In the genomic region with DNA sequence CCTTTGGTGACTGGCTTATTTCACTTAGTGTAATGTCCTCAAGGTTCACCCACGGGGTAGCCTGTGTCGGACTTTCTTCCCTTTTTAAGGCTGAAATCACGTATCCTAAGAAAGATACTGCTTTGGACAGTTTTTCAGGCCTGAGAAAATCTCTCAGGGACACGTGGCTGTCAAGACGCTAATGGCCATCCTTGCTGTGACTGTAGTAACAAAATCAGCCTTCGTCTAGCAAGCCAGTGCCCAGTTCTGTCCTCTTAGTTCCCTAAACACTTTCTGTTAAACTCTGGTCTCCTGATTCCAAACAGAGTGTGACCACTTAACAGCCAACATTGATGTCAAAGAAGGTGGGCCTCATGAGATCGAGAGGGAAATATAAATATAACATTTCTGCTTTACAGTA, we compare ENCODE assay signal across 19 cellular contexts.
A peak's percentile ranks its signal among the peaks of the same experiment; 100 is the strongest.
DNase-seq lines count a peak whose midpoint lies in the region; ATAC-seq, FAIRE-seq and TF ChIP-seq lines count a peak whose summit lies in the region.
"Had no signal": no experiment of that assay in that cellular context is flagged by ENCODE, and none has a peak within 500 bp of the region (broad histone marks: within the 10 kb centered on the region; RNA-seq: fewer than 3 reads in every experiment).

No MANE protein-coding gene starts in this region.

- 85% methylated on average over 5 of the region's 7 CpGs; no CpG with 5 or more reads in 1 of the 2 experiments for WGBS in IMR-90 (ENCODE audit: extremely low coverage in 2 of 2, insufficient read length in 1 of 2), 2 experiments
- WGBS in smooth muscle cell (ENCODE audit: low lambda C conversion rate) = 91% methylated on average over 7 of the region's 7 CpGs

- no peaks in the 10 kb centered on the region for H3K9me1 ChIP-seq in IMR-90 (ENCODE audit: insufficient read depth, low read length)

- no peak overlapping the region for H2BK5ac ChIP-seq in IMR-90 (ENCODE audit: low read depth, low read length, poor library complexity, severe bottlenecking)

- no peaks in the 10 kb centered on the region for H3K9me3 ChIP-seq in IMR-90 (ENCODE audit: control insufficient read depth, insufficient read depth, low read length)
- H3K9me3 ChIP-seq in smooth muscle cell (replicated peaks; ENCODE audit: low read depth) = no peaks in the 10 kb centered on the region
- H3K9me3 ChIP-seq: A549, Caco-2, HAP-1 had no signal

- H2AK9ac ChIP-seq in IMR-90 (replicated peaks; ENCODE audit: low read depth, low read length, poor library complexity) = no peak overlapping the region

- H2BK15ac ChIP-seq in IMR-90 (ENCODE audit: low read depth, low read length) = 0 out of 3 replicates have a peak overlapping the region, but pooled peaks have one; percentile 18

- DNase-seq in Ammon's horn (ENCODE audit: low spot score) = peak; percentile 35
- DNase-seq in IMR-90 = no peak
- peak; percentile 54 for DNase-seq in pons (ENCODE audit: low spot score)
- DNase-seq in GM12891 (ENCODE audit: insufficient read length, low spot score) = no peak
- DNase-seq in smooth muscle cell (lab: John Stamatoyannopoulos, UW; ENCODE audit: unreplicated experiment) = no peak
- no peak for DNase-seq in RPMI8226
- DNase-seq: AML-193; C1 segment of cervical spinal cord; Caco-2; CD4-positive, CD25-positive, alpha-beta regulatory T cell had no signal

- H3K4me3 ChIP-seq in IMR-90 (ENCODE audit: insufficient read depth, low read depth, low read length) = no peak overlapping the region
- no peak overlapping the region for H3K4me3 ChIP-seq in smooth muscle cell
- H3K4me3 ChIP-seq: A549, HAP-1 had no signal

- no peak for FAIRE-seq in GM12891 (lab: Jason Lieb, UNC)
- FAIRE-seq: A549, D721Med, G401.6, GM19239, H1 had no signal

- H2BK20ac ChIP-seq in IMR-90 (ENCODE audit: low read depth, low read length) = no peak overlapping the region

- TF ChIP-seq POLR2A in IMR-90 (IDR thresholded peaks at IDR 0.05; ENCODE audit: low read depth, low read length) (no peak), GM12891 (IDR thresholded peaks at IDR 0.05; ENCODE audit: low read depth, low read length) (no peak)

- intact Hi-C loops in IMR-90 (cut with micrococcal nuclease) = no loop called here

- H3K14ac ChIP-seq in IMR-90 (replicated peaks; ENCODE audit: low read depth, low read length) = no peak overlapping the region

- H3K79me1 ChIP-seq in IMR-90 (ENCODE audit: low read depth in 1 of 2, low read length in 2 of 2) = no peaks in the 10 kb centered on the region

- no peak overlapping the region for H3K56ac ChIP-seq in IMR-90 (ENCODE audit: extremely low read depth, insufficient read depth, low read length)

- H3K18ac ChIP-seq in IMR-90 (ENCODE audit: low read depth, low read length) = no peak overlapping the region

- no peak overlapping the region for H3K9ac ChIP-seq in IMR-90 (ENCODE audit: low read depth, low read length)
- H3K9ac ChIP-seq in smooth muscle cell (ENCODE audit: low read depth) = no peak overlapping the region

- POLR2A ChIA-PET in IMR-90 (lab: Charles Lee; ENCODE audit: unreplicated experiment) = no interaction called here

- H4K5ac ChIP-seq in IMR-90 (ENCODE audit: low read depth, low read length) = no peak overlapping the region

- H3K79me2 ChIP-seq in smooth muscle cell (ENCODE audit: low read depth) = no peaks in the 10 kb centered on the region

- H3K27me3 ChIP-seq in IMR-90 (ENCODE audit: control insufficient read depth, insufficient read depth, low read length) (peaks cover 6% of the 10 kb centered on the region), layer of hippocampus (ENCODE audit: control insufficient read depth, insufficient read depth, low read length) (no peaks in the 10 kb centered on the region), smooth muscle cell (ENCODE audit: low read depth) (peaks cover 67% of the 10 kb centered on the region)

- H3K4me2 ChIP-seq in IMR-90 (ENCODE audit: low read depth, low read length) (no peak overlapping the region), smooth muscle cell (no peak overlapping the region)
- H3K4me2 ChIP-seq: A549 had no signal

- H3K23ac ChIP-seq in IMR-90 (ENCODE audit: low read depth, low read length) = no peak overlapping the region

- peaks cover 5% of the 10 kb centered on the region; the same call in 1 of the 2 replicates for H3K4me1 ChIP-seq in IMR-90 (ENCODE audit: control insufficient read depth, insufficient read depth, low read length)
- no peaks in the 10 kb centered on the region for H3K4me1 ChIP-seq in smooth muscle cell (ENCODE audit: low read depth)
- H3K4me1 ChIP-seq: A549, Caco-2, HAP-1 had no signal

- in situ Hi-C loops in IMR-90 (cut with MboI; ENCODE audit: low sequenced_read_pairs) = no loop called here

- ATAC-seq in IMR-90 (ENCODE audit: low read depth) (no peak), HG03095 (IDR thresholded peaks at IDR 0.05; ENCODE audit: unreplicated experiment) (no peak)
- ATAC-seq: A549 had no signal

- no peak for TF ChIP-seq RAD21 in IMR-90 (IDR thresholded peaks at IDR 0.05; ENCODE audit: low read length)

- no peak for TF ChIP-seq CTCF in IMR-90 (conservative IDR thresholded peaks at IDR 0.05; ENCODE audit: low read depth, low read length)
- no peak for TF ChIP-seq CTCF in smooth muscle cell (IDR thresholded peaks at IDR 0.05; ENCODE audit: borderline replicate concordance, insufficient read depth, poor library complexity, severe bottlenecking)

- no peak overlapping the region for H2AFZ ChIP-seq in IMR-90 (replicated peaks; ENCODE audit: low read length, poor library complexity)
- H2AFZ ChIP-seq in smooth muscle cell (ENCODE audit: low read depth) = no peak overlapping the region

- H3K27ac ChIP-seq in IMR-90 (ENCODE audit: insufficient read depth, low read length) (no peak overlapping the region), layer of hippocampus (ENCODE audit: low read depth, low read length) (peak overlapping the region; percentile 48), smooth muscle cell (ENCODE audit: low read depth) (no peak overlapping the region)
- H3K27ac ChIP-seq: 22Rv1, A549 had no signal

- H4K20me1 ChIP-seq in IMR-90 (ENCODE audit: insufficient read depth, low read length) (no peaks in the 10 kb centered on the region), smooth muscle cell (ENCODE audit: low read depth) (no peaks in the 10 kb centered on the region)

- H3K4ac ChIP-seq in IMR-90 (ENCODE audit: low read depth, low read length) = no peak overlapping the region

- H2AK5ac ChIP-seq in IMR-90 (ENCODE audit: low read depth, low read length) = peak overlapping the region; percentile 35; the same call in 1 of the 2 replicates

- H4K8ac ChIP-seq in IMR-90 (ENCODE audit: low read depth in 2 of 2, low read length in 2 of 2) = no peak overlapping the region

- CTCF ChIA-PET in IMR-90 (lab: Yijun Ruan, JAX) = no interaction called here

- BruUV-seq in IMR-90 (replicated peaks; lab: Mats Ljungman, UMichigan) = no TSS peak

- no peaks in the 10 kb centered on the region for H3F3A ChIP-seq in smooth muscle cell (ENCODE audit: low read depth)

- dilution Hi-C loops in IMR-90 (cut with HindIII; ENCODE audit: low sequenced_read_pairs, unreplicated experiment) = no loop called here

- H2BK120ac ChIP-seq in IMR-90 (ENCODE audit: low read depth, low read length) = no peak overlapping the region

- no peak overlapping the region for H4K91ac ChIP-seq in IMR-90 (ENCODE audit: insufficient read depth, low read depth, low read length)

- H3K36me3 ChIP-seq in IMR-90 (ENCODE audit: control insufficient read depth, insufficient read depth, low read length) (no peaks in the 10 kb centered on the region), smooth muscle cell (ENCODE audit: low read depth) (no peaks in the 10 kb centered on the region)
- H3K36me3 ChIP-seq: HAP-1 had no signal

TF ChIP-seq in IMR-90, 13 proteins besides CTCF, POLR2A, EP300 and RAD21 (continues in another document):
- TF ChIP-seq SMC3 (IDR thresholded peaks at IDR 0.05; ENCODE audit: low read depth, low read length) (no peak), BHLHE40 (IDR thresholded peaks at IDR 0.05; ENCODE audit: low read depth, low read length) (no peak), USF2 (IDR thresholded peaks at IDR 0.05; ENCODE audit: low read depth, low read length) (no peak), RFX5 (IDR thresholded peaks at IDR 0.05; ENCODE audit: low read depth, low read length) (no peak), NFE2L2 (IDR thresholded peaks at IDR 0.05; ENCODE audit: low read depth, low read length) (no peak), RCOR1 (IDR thresholded peaks at IDR 0.05; ENCODE audit: insufficient replicate concordance, low read length) (no peak), MXI1 (IDR thresholded peaks at IDR 0.05; ENCODE audit: borderline replicate concordance, low read depth, low read length) (no peak), MAFK (IDR thresholded peaks at IDR 0.05; ENCODE audit: low read depth, low read length) (no peak), FOS (IDR thresholded peaks at IDR 0.05; ENCODE audit: low read depth, low read length) (no peak)

TF ChIP-seq in GM12891, 5 proteins besides CTCF, POLR2A, EP300 and RAD21:
- TF ChIP-seq POU2F2 (IDR thresholded peaks at IDR 0.05; ENCODE audit: low read depth, low read length) (no peak), POLR2AphosphoS5 (IDR thresholded peaks at IDR 0.05; ENCODE audit: low read depth, low read length) (no peak), SPI1 (IDR thresholded peaks at IDR 0.05; ENCODE audit: low read depth, low read length) (no peak), PAX5 (IDR thresholded peaks at IDR 0.05; ENCODE audit: insufficient read depth, low read length, severe bottlenecking) (no peak), TAF1 (IDR thresholded peaks at IDR 0.05; ENCODE audit: low read depth, low read length) (no peak)

Comparison
In these comparisons a context has a peak if more than half of its experiments do, and no peak if none do; other contexts are left out.
1. DNase-seq: peak in Ammon's horn (single experiment) and pons (single experiment); none in IMR-90 (single experiment), GM12891 (single experiment), smooth muscle cell (single experiment) and RPMI8226 (single experiment).